ENCODE assay signal across 17 cellular contexts in genomic region chr6:119207973-119208725, GRCh38.
DNase-seq lines count a peak whose midpoint lies in the region; TF ChIP-seq lines count a peak whose summit lies in the region.
"Had no signal": no experiment of that assay in that cellular context is flagged by ENCODE, and none has a peak within 500 bp of the region (broad histone marks: within the 10 kb centered on the region; RNA-seq: fewer than 3 reads in every experiment).

No MANE protein-coding gene starts in this region.

- no peak overlapping the region for H3K4me3 Mint-ChIP-seq in Calu3 (ENCODE audit: low read depth, unreplicated experiment)
- H3K4me3 Mint-ChIP-seq in endodermal cell, result no peak overlapping the region
- H3K4me3 Mint-ChIP-seq in chondrocyte (ENCODE audit: unreplicated experiment), result no peak overlapping the region
- H3K4me3 Mint-ChIP-seq: naive B cell; stimulated activated effector memory CD8-positive, alpha-beta T cell treated with anti-CD3 and anti-CD28 coated beads, Interleukin-12 subunit alpha, Interleukin-12 subunit beta, amount 100 ng/mL, for 72 hours had no signal

- H3K4me1 ChIP-seq in thyroid gland (peaks cover 0 to 4% of the 10 kb centered on the region in 2 donors), endodermal cell (ENCODE audit: control insufficient read depth, insufficient read depth, low read length) (no peaks in the 10 kb centered on the region)
- H3K4me1 ChIP-seq: adrenal gland had no signal

- H3K27me3 Mint-ChIP-seq in Calu3 (ENCODE audit: unreplicated experiment) (no peaks in the 10 kb centered on the region), endodermal cell (ENCODE audit: insufficient read depth) (no peaks in the 10 kb centered on the region), chondrocyte (ENCODE audit: low read depth) (peaks cover 2% of the 10 kb centered on the region)
- H3K27me3 Mint-ChIP-seq: naive B cell had no signal

- no peak overlapping the region for H3K9ac ChIP-seq in endodermal cell (ENCODE audit: extremely low read depth, low read length, poor library complexity, severe bottlenecking)

- no peak for TF ChIP-seq POLR2A in thyroid gland (IDR thresholded peaks at IDR 0.05)

- intact Hi-C loops in Calu3 (cut with micrococcal nuclease; ENCODE audit: unreplicated experiment), result no loop called here
- intact Hi-C loops in thyroid gland (cut with DNase I), result no loop called here

- 83% methylated on average over 2 of the region's 2 CpGs for WGBS in thyroid gland, 2 donors
- 86 to 97% methylated on average over 1 to 2 of the region's 2 CpGs for WGBS in endodermal cell (ENCODE audit: insufficient coverage in 1 of 2, insufficient read length in 1 of 2), 2 experiments

- H3K4me3 ChIP-seq in cardiac fibroblast (replicated peaks in 1 of 2; ENCODE audit: low read depth in 2 of 2, low read length in 2 of 2) (no peak overlapping the region), thyroid gland (replicated peaks in 1 of 3) (no peak overlapping the region), endodermal cell (ENCODE audit: low read length) (no peak overlapping the region)
- H3K4me3 ChIP-seq: adrenal gland, heart right ventricle had no signal

- H3K27me3 ChIP-seq in thyroid gland (no peaks in the 10 kb centered on the region), endodermal cell (ENCODE audit: control insufficient read depth, insufficient read depth, low read length, poor library complexity, severe bottlenecking) (no peaks in the 10 kb centered on the region)
- H3K27me3 ChIP-seq: adrenal gland, heart right ventricle had no signal

- TF ChIP-seq CTCF in Calu3 (IDR thresholded peaks at IDR 0.05; ENCODE audit: unreplicated experiment), result no peak
- TF ChIP-seq CTCF in cardiac fibroblast (IDR thresholded peaks at IDR 0.05; ENCODE audit: low read depth, low read length), result no peak
- no peak for TF ChIP-seq CTCF in thyroid gland (IDR thresholded peaks at IDR 0.05)
- no peak for TF ChIP-seq CTCF in endodermal cell (conservative IDR thresholded peaks at IDR 0.05)
- no peak for TF ChIP-seq CTCF in chondrocyte (IDR thresholded peaks at IDR 0.05)

- H3K9me3 ChIP-seq in thyroid gland (no peaks in the 10 kb centered on the region), endodermal cell (ENCODE audit: control insufficient read depth, low read length) (no peaks in the 10 kb centered on the region)
- H3K9me3 ChIP-seq: adrenal gland, heart right ventricle had no signal

- peaks cover 13% of the 10 kb centered on the region for H3K4me1 Mint-ChIP-seq in Calu3 (ENCODE audit: low read depth, unreplicated experiment)
- no peaks in the 10 kb centered on the region for H3K4me1 Mint-ChIP-seq in endodermal cell
- no peaks in the 10 kb centered on the region for H3K4me1 Mint-ChIP-seq in chondrocyte (ENCODE audit: low read depth)

- H3K36me3 ChIP-seq in thyroid gland, result peaks cover 0 to 3% of the 10 kb centered on the region in 2 donors
- peaks cover 30% of the 10 kb centered on the region for H3K36me3 ChIP-seq in endodermal cell (ENCODE audit: control insufficient read depth, insufficient read depth, low read length)

- H3K36me3 Mint-ChIP-seq in Calu3 (ENCODE audit: insufficient read depth, unreplicated experiment) (no peaks in the 10 kb centered on the region), endodermal cell (ENCODE audit: low read depth) (peaks cover 18% of the 10 kb centered on the region), chondrocyte (ENCODE audit: low read depth) (peaks cover 2% of the 10 kb centered on the region)

- CTCF ChIA-PET in Calu3 (lab: Charles Lee), result no interaction called here

- DNase-seq in Calu3, result peak; percentile 3
- DNase-seq in LoVo (ENCODE audit: low spot score), result peak; percentile 25
- peak; percentile 49 to 61 for DNase-seq in cardiac fibroblast (ENCODE audit: low read depth in 2 of 2)
- DNase-seq in non-pigmented ciliary epithelial cell (ENCODE audit: low read depth), result peak; percentile 32
- DNase-seq in thyroid gland, result no peak
- DNase-seq in endodermal cell, result no peak
- DNase-seq in amygdala (lab: John Stamatoyannopoulos, UW), result no peak
- no peak for DNase-seq in chondrocyte (ENCODE audit: low spot score)
- DNase-seq: adrenal gland; effector memory CD4-positive, alpha-beta T cell; heart right ventricle; MM.1S; naive B cell; retina; stimulated activated CD4-positive, alpha-beta T cell treated with anti-CD3 and anti-CD28 coated beads, Interleukin-4, amount 100 ng/mL, for 24 hours had no signal

- no peaks in the 10 kb centered on the region for H3K9me3 Mint-ChIP-seq in Calu3 (ENCODE audit: low read depth, unreplicated experiment)
- H3K9me3 Mint-ChIP-seq in endodermal cell, result no peaks in the 10 kb centered on the region
- H3K9me3 Mint-ChIP-seq in chondrocyte (ENCODE audit: low read depth), result no peaks in the 10 kb centered on the region
- H3K9me3 Mint-ChIP-seq: naive B cell; stimulated activated effector memory CD8-positive, alpha-beta T cell treated with anti-CD3 and anti-CD28 coated beads, Interleukin-12 subunit alpha, Interleukin-12 subunit beta, amount 100 ng/mL, for 72 hours had no signal

- H3K27ac ChIP-seq in thyroid gland, result no peak overlapping the region
- no peak overlapping the region for H3K27ac ChIP-seq in endodermal cell (ENCODE audit: low read depth, low read length)
- H3K27ac ChIP-seq: adrenal gland, heart right ventricle, HL-60 had no signal

- BruUV-seq in Calu3 (replicated peaks; lab: Mats Ljungman, UMichigan), result no TSS peak

- H3K27ac Mint-ChIP-seq in Calu3 (ENCODE audit: unreplicated experiment), result no peak overlapping the region
- H3K27ac Mint-ChIP-seq in endodermal cell, result no peak overlapping the region
- no peak overlapping the region for H3K27ac Mint-ChIP-seq in chondrocyte (ENCODE audit: unreplicated experiment)
- H3K27ac Mint-ChIP-seq: stimulated activated effector memory CD8-positive, alpha-beta T cell treated with anti-CD3 and anti-CD28 coated beads, Interleukin-12 subunit alpha, Interleukin-12 subunit beta, amount 100 ng/mL, for 72 hours had no signal

Comparison
In these comparisons a context has a peak if more than half of its experiments do, and no peak if none do; other contexts are left out.
1. DNase-seq: peak in Calu3 (single experiment), LoVo (single experiment), cardiac fibroblast (2 of 2) and non-pigmented ciliary epithelial cell (single experiment); none in thyroid gland (0 of 2), endodermal cell (single experiment), amygdala (0 of 56) and chondrocyte (single experiment).